Comparison of ENCODE assay signal across 11 cellular contexts in the genomic region with DNA sequence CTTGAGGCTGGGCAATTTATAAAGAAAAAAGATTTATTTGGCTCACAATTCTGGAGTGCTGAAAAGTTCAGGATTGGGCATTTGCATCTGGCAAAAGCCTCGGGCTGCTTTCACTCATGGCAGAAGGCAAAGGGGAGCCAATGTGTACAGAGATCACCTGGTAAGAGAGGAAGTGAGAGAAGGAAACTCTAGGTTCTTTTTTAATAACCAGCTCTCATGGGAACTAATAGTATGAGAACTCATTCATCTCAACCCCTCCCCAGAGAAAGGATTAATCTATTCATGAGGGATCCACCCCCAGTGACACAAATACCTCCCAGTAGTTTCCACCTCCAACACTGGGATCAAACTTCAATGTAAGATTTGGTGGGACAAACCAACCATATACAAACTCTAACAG.
A peak's percentile ranks its signal among the peaks of the same experiment; 100 is the strongest.
DNase-seq lines count a peak whose midpoint lies in the region; ATAC-seq and TF ChIP-seq lines count a peak whose summit lies in the region.
"Had no signal": no experiment of that assay in that cellular context is flagged by ENCODE, and none has a peak within 500 bp of the region (broad histone marks: within the 10 kb centered on the region; RNA-seq: fewer than 3 reads in every experiment).

No MANE protein-coding gene starts in this region.

- H3K4me1 ChIP-seq in Karpas-422 (ENCODE audit: low read length): peaks cover 67% of the 10 kb centered on the region

- H3K79me2 ChIP-seq in Karpas-422 (ENCODE audit: low read length): no peaks in the 10 kb centered on the region

- peaks cover 1% of the 10 kb centered on the region for H3K36me3 Mint-ChIP-seq in mesothelial cell of epicardium

- DNase-seq in GM06990 (ENCODE audit: extremely low read depth, insufficient read length) (peak; percentile 67), Karpas-422 (peak; percentile 97), NCI-H774 (lab: John Stamatoyannopoulos, UW) (no peak), mesothelial cell of epicardium (ENCODE audit: low spot score in 2 of 2, unreplicated experiment in 2 of 2) (no peak), left lobe of liver (ENCODE audit: low spot score) (no peak), mucosa of gallbladder (ENCODE audit: low spot score) (no peak)
- DNase-seq: GOT3, NCI-H146, upper lobe of left lung had no signal

- no peaks in the 10 kb centered on the region for H3K36me3 ChIP-seq in GM06990 (ENCODE audit: control insufficient read depth, insufficient read depth, low read length)
- no peaks in the 10 kb centered on the region for H3K36me3 ChIP-seq in Karpas-422 (ENCODE audit: insufficient read depth, low read length)
- H3K36me3 ChIP-seq: upper lobe of left lung had no signal

- peak overlapping the region; percentile 52 for H3K9ac ChIP-seq in Karpas-422 (ENCODE audit: low read length)

- H3K27me3 ChIP-seq in GM06990 (replicated peaks; ENCODE audit: control insufficient read depth, insufficient read depth, low read length) (no peaks in the 10 kb centered on the region), Karpas-422 (ENCODE audit: low read length) (no peaks in the 10 kb centered on the region)
- H3K27me3 ChIP-seq: upper lobe of left lung had no signal

- H2AFZ ChIP-seq in Karpas-422 (ENCODE audit: low read length): no peak overlapping the region

- peaks cover 52% of the 10 kb centered on the region for H3K4me1 Mint-ChIP-seq in mesothelial cell of epicardium

- H3K9me3 Mint-ChIP-seq in mesothelial cell of epicardium: peaks cover 10% of the 10 kb centered on the region

- H3K4me2 ChIP-seq in Karpas-422 (ENCODE audit: low read depth, low read length, poor library complexity, severe bottlenecking): peak overlapping the region; percentile 77

- H3K4me3 ChIP-seq in GM06990 (replicated peaks; ENCODE audit: low read depth, low read length) (no peak overlapping the region), Karpas-422 (ENCODE audit: low read length) (peak overlapping the region; percentile 50)
- H3K4me3 ChIP-seq: upper lobe of left lung had no signal

- H3K9me3 ChIP-seq in Karpas-422 (ENCODE audit: low read length): no peaks in the 10 kb centered on the region
- H3K9me3 ChIP-seq: upper lobe of left lung had no signal

- no peak overlapping the region for H3K27ac Mint-ChIP-seq in mesothelial cell of epicardium

- peak; percentile 65 for ATAC-seq in GM19395 (IDR thresholded peaks at IDR 0.05; ENCODE audit: unreplicated experiment)
- ATAC-seq in HG02870 (IDR thresholded peaks at IDR 0.05; ENCODE audit: unreplicated experiment): peak; percentile 53
- no peak for ATAC-seq in left lobe of liver

- no peaks in the 10 kb centered on the region for H4K20me1 ChIP-seq in Karpas-422 (ENCODE audit: insufficient read depth, low read depth, low read length)

- H3K9me2 ChIP-seq in Karpas-422 (replicated peaks; ENCODE audit: insufficient read depth, low read length): no peaks in the 10 kb centered on the region

- TF ChIP-seq CTCF in GM06990 (IDR thresholded peaks at IDR 0.05; ENCODE audit: insufficient read depth, low read length, poor library complexity, severe bottlenecking) (no peak), mesothelial cell of epicardium (IDR thresholded peaks at IDR 0.05; ENCODE audit: unreplicated experiment) (no peak)

- H3K27me3 Mint-ChIP-seq in mesothelial cell of epicardium (ENCODE audit: low read depth): no peaks in the 10 kb centered on the region

- H3K4me3 Mint-ChIP-seq in mesothelial cell of epicardium: no peak overlapping the region

- H3K27ac ChIP-seq in Karpas-422 (ENCODE audit: low read length): peak overlapping the region; percentile 94
- H3K27ac ChIP-seq: upper lobe of left lung had no signal

Comparison
In these comparisons a context has a peak if more than half of its experiments do, and no peak if none do; other contexts are left out.
1. DNase-seq: peak in GM06990 (single experiment) and Karpas-422 (single experiment); none in NCI-H774 (single experiment), mesothelial cell of epicardium (0 of 2), left lobe of liver (single experiment) and mucosa of gallbladder (single experiment).